In the genomic region with DNA sequence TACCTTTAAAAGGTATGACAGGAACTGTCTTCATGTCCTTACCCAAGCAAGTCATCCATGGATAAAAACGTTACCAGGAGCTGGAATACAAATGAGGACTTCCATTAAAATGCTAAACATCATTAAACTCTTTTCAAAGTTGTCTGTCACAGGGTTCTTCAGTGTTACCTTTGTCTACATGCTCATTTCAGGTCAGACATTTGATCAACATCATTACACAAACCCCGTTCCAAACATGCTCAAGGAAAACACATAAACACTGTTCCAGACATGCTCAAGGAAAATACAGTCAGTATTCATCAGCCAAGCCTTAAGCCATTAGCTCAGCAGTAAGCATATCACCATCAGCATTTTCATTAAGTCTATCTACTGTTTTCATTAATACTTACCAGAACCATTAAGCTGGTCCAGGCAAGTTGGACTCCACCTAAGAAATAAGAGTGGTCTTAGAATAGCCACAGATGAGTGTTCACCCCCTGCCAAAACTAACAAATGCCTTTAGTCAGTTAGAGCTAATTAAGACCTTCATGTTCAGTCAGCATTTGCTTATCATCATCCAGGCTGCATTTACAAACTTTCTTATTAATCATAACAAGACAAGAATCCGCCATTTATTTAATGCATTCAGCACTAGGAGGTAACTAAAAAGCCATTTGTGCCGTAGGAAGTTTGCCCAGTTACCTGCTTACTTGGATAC, we compare ENCODE assay signal across 9 cellular contexts. TPM values are rescaled to one million over a fixed set of nuclear protein-coding genes. Genes with fewer than 3 reads are reported as not detected.
DNase-seq lines count a peak whose midpoint lies in the region; ATAC-seq lines count a peak whose summit lies in the region.
"Had no signal": no experiment of that assay in that cellular context is flagged by ENCODE, and none has a peak within 500 bp of the region (broad histone marks: within the 10 kb centered on the region; RNA-seq: fewer than 3 reads in every experiment).

No MANE protein-coding gene starts in this region.

- no peak for ATAC-seq in stimulated activated naive CD8-positive, alpha-beta T cell treated with anti-CD3 and anti-CD28 coated beads, Interleukin-15, Interleukin-2, amounts not matched to agents 100 U/mL and 50 U/mL, for 24 hours
- no peak for ATAC-seq in HG03108 (IDR thresholded peaks at IDR 0.05; ENCODE audit: unreplicated experiment)

- no peak for DNase-seq in stimulated activated naive CD8-positive, alpha-beta T cell treated with anti-CD3 and anti-CD28 coated beads, Interleukin-15, Interleukin-2, amounts not matched to agents 100 U/mL and 50 U/mL, for 24 hours
- DNase-seq in activated T-helper 1 cell treated with anti-CD3 and anti-CD28 coated beads, Interleukin-12 subunit alpha, Interleukin-12 subunit beta, Interleukin-2, Interleukin-4 antibody, amounts not matched to agents 30 ng/mL and 10 ng/mL and 1 ng/mL, durations not matched to agents 14 hours and 24 hours and 36 hours (ENCODE audit: low spot score), result no peak
- no peak for DNase-seq in NCI-H2107 (lab: John Stamatoyannopoulos, UW)
- no peak for DNase-seq in NCI-H748 treated with DMSO at 0.1 percent for 48 hours (lab: John Stamatoyannopoulos, UW)
- no peak for DNase-seq in germinal center (ENCODE audit: low spot score)
- DNase-seq: NCI-H1092 treated with DMSO at 0.1 percent for 48 hours had no signal

- H3K36me3 Mint-ChIP-seq in stimulated activated naive CD8-positive, alpha-beta T cell treated with anti-CD3 and anti-CD28 coated beads, Interleukin-15, Interleukin-2, amounts not matched to agents 100 ng/mL and 50 ng/mL, for 24 hours (ENCODE audit: low read depth), result peaks cover 65% of the 10 kb centered on the region
- H3K36me3 Mint-ChIP-seq in activated T-helper 1 cell treated with anti-CD3 and anti-CD28 coated beads, Interleukin-12 subunit alpha, Interleukin-12 subunit beta, Interleukin-2, Interleukin-4 antibody, amounts not matched to agents 30 ng/mL and 10 ng/mL and 1 ng/mL, durations not matched to agents 14 hours and 24 hours and 36 hours (ENCODE audit: low read depth), result peaks cover 58% of the 10 kb centered on the region

- peak overlapping the region; percentile 99 for H3K27ac Mint-ChIP-seq in stimulated activated naive CD8-positive, alpha-beta T cell treated with anti-CD3 and anti-CD28 coated beads, Interleukin-15, Interleukin-2, amounts not matched to agents 100 ng/mL and 50 ng/mL, for 24 hours
- H3K27ac Mint-ChIP-seq in activated T-helper 1 cell treated with anti-CD3 and anti-CD28 coated beads, Interleukin-12 subunit alpha, Interleukin-12 subunit beta, Interleukin-2, Interleukin-4 antibody, amounts not matched to agents 30 ng/mL and 10 ng/mL and 1 ng/mL, durations not matched to agents 14 hours and 24 hours and 36 hours, result peak overlapping the region; percentile 98

- H3K4me3 ChIP-seq in iPS-18c (ENCODE audit: insufficient read depth, low read depth, low read length), result peak overlapping the region; percentile 86

- intact Hi-C loops in activated T-helper 1 cell treated with anti-CD3 and anti-CD28 coated beads, Interleukin-12 subunit alpha, Interleukin-12 subunit beta, Interleukin-2, Interleukin-4 antibody, amounts not matched to agents 30 ng/mL and 10 ng/mL and 1 ng/mL, durations not matched to agents 14 hours and 24 hours and 36 hours (cut with micrococcal nuclease), result loop anchor here (2.0 to 10.0 kb wide), 4 partner anchors 82 to 1203 kb away; no protein-coding TSS in a partner anchor

- H3K9me3 Mint-ChIP-seq in stimulated activated naive CD8-positive, alpha-beta T cell treated with anti-CD3 and anti-CD28 coated beads, Interleukin-15, Interleukin-2, amounts not matched to agents 100 ng/mL and 50 ng/mL, for 24 hours, result no peaks in the 10 kb centered on the region
- no peaks in the 10 kb centered on the region for H3K9me3 Mint-ChIP-seq in activated T-helper 1 cell treated with anti-CD3 and anti-CD28 coated beads, Interleukin-12 subunit alpha, Interleukin-12 subunit beta, Interleukin-2, Interleukin-4 antibody, amounts not matched to agents 30 ng/mL and 10 ng/mL and 1 ng/mL, durations not matched to agents 14 hours and 24 hours and 36 hours

- peak overlapping the region; percentile 99 for H3K4me3 Mint-ChIP-seq in stimulated activated naive CD8-positive, alpha-beta T cell treated with anti-CD3 and anti-CD28 coated beads, Interleukin-15, Interleukin-2, amounts not matched to agents 100 ng/mL and 50 ng/mL, for 24 hours
- peak overlapping the region; percentile 98 for H3K4me3 Mint-ChIP-seq in activated T-helper 1 cell treated with anti-CD3 and anti-CD28 coated beads, Interleukin-12 subunit alpha, Interleukin-12 subunit beta, Interleukin-2, Interleukin-4 antibody, amounts not matched to agents 30 ng/mL and 10 ng/mL and 1 ng/mL, durations not matched to agents 14 hours and 24 hours and 36 hours

- peaks cover 5% of the 10 kb centered on the region for H3K27me3 Mint-ChIP-seq in stimulated activated naive CD8-positive, alpha-beta T cell treated with anti-CD3 and anti-CD28 coated beads, Interleukin-15, Interleukin-2, amounts not matched to agents 100 ng/mL and 50 ng/mL, for 24 hours
- no peaks in the 10 kb centered on the region for H3K27me3 Mint-ChIP-seq in activated T-helper 1 cell treated with anti-CD3 and anti-CD28 coated beads, Interleukin-12 subunit alpha, Interleukin-12 subunit beta, Interleukin-2, Interleukin-4 antibody, amounts not matched to agents 30 ng/mL and 10 ng/mL and 1 ng/mL, durations not matched to agents 14 hours and 24 hours and 36 hours (ENCODE audit: insufficient read depth)

- no peaks in the 10 kb centered on the region for H3K9me3 ChIP-seq in iPS-18c (ENCODE audit: control insufficient read depth, insufficient read depth, low read length)

- peaks cover 70% of the 10 kb centered on the region for H3K4me1 Mint-ChIP-seq in stimulated activated naive CD8-positive, alpha-beta T cell treated with anti-CD3 and anti-CD28 coated beads, Interleukin-15, Interleukin-2, amounts not matched to agents 100 ng/mL and 50 ng/mL, for 24 hours (ENCODE audit: low read depth)
- peaks cover 54% of the 10 kb centered on the region for H3K4me1 Mint-ChIP-seq in activated T-helper 1 cell treated with anti-CD3 and anti-CD28 coated beads, Interleukin-12 subunit alpha, Interleukin-12 subunit beta, Interleukin-2, Interleukin-4 antibody, amounts not matched to agents 30 ng/mL and 10 ng/mL and 1 ng/mL, durations not matched to agents 14 hours and 24 hours and 36 hours (ENCODE audit: low read depth)

RNA-seq across cellular contexts. Expression of a gene that starts 2.2 kb away (rescaled TPM):
- 653 and 688 TPM in 2 replicates for total RNA-seq in activated T-helper 1 cell treated with anti-CD3 and anti-CD28 coated beads, Interleukin-12 subunit alpha, Interleukin-12 subunit beta, Interleukin-2, Interleukin-4 antibody, amounts not matched to agents 30 ng/mL and 10 ng/mL and 1 ng/mL, durations not matched to agents 14 hours and 24 hours and 36 hours

RNA-seq across cellular contexts. Expression of a gene that starts 2.6 kb away (rescaled TPM):
- total RNA-seq in activated T-helper 1 cell treated with anti-CD3 and anti-CD28 coated beads, Interleukin-12 subunit alpha, Interleukin-12 subunit beta, Interleukin-2, Interleukin-4 antibody, amounts not matched to agents 30 ng/mL and 10 ng/mL and 1 ng/mL, durations not matched to agents 14 hours and 24 hours and 36 hours, result 9.2 and 9.4 TPM in 2 replicates

RNA-seq across cellular contexts. Expression of a gene that starts 40.9 kb away (rescaled TPM):
- 23.6 and 25.7 TPM in 2 replicates for total RNA-seq in activated T-helper 1 cell treated with anti-CD3 and anti-CD28 coated beads, Interleukin-12 subunit alpha, Interleukin-12 subunit beta, Interleukin-2, Interleukin-4 antibody, amounts not matched to agents 30 ng/mL and 10 ng/mL and 1 ng/mL, durations not matched to agents 14 hours and 24 hours and 36 hours

RNA-seq across cellular contexts. Expression of a gene that starts 41.1 kb away (rescaled TPM):
- total RNA-seq in activated T-helper 1 cell treated with anti-CD3 and anti-CD28 coated beads, Interleukin-12 subunit alpha, Interleukin-12 subunit beta, Interleukin-2, Interleukin-4 antibody, amounts not matched to agents 30 ng/mL and 10 ng/mL and 1 ng/mL, durations not matched to agents 14 hours and 24 hours and 36 hours, result 41.9 TPM in 2 replicates

RNA-seq across cellular contexts. Expression of a gene that starts 51.5 kb away (rescaled TPM):
- total RNA-seq in activated T-helper 1 cell treated with anti-CD3 and anti-CD28 coated beads, Interleukin-12 subunit alpha, Interleukin-12 subunit beta, Interleukin-2, Interleukin-4 antibody, amounts not matched to agents 30 ng/mL and 10 ng/mL and 1 ng/mL, durations not matched to agents 14 hours and 24 hours and 36 hours, result 0.26 TPM in 1 of 2 replicates, not detected in the other
